In the genomic region with DNA sequence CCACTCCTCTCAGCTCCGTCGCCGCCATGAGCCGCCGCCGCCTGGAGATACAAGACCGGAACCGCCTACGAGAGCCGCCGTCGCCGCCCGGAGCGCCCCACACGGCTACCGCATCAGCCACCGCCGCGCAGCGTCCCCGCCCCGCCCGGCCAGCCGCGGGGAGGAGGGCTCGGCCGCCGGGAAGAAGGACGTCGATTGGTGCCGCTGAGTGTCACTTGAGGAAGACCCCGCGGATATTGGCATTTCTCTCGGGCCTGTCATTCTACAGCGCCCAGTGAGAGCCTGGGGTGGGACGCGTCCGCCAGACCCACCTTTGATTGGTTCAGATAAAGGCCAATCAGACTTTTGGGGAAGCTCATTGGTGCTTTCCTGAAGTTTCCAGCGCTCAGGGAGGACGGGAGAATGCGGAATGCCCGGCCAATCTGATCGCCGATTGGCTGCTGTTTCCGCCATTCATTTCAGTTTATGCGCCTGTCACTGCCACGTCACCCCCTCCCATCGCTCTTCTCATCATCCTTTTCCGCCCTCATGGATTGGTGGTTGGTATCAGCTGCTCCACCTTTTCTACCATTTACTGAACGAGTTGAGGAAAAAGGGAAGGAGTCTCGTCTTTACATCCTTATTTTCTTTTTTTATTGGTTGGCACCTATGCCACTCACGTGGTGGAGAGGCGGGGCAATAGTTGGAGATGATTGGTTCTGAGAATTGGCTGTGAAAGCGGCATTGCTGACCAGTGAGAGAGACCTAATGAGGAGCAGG, we compare ENCODE assay signal across 1 cellular context.
TF ChIP-seq lines count a peak whose summit lies in the region.

A gene with protein sequence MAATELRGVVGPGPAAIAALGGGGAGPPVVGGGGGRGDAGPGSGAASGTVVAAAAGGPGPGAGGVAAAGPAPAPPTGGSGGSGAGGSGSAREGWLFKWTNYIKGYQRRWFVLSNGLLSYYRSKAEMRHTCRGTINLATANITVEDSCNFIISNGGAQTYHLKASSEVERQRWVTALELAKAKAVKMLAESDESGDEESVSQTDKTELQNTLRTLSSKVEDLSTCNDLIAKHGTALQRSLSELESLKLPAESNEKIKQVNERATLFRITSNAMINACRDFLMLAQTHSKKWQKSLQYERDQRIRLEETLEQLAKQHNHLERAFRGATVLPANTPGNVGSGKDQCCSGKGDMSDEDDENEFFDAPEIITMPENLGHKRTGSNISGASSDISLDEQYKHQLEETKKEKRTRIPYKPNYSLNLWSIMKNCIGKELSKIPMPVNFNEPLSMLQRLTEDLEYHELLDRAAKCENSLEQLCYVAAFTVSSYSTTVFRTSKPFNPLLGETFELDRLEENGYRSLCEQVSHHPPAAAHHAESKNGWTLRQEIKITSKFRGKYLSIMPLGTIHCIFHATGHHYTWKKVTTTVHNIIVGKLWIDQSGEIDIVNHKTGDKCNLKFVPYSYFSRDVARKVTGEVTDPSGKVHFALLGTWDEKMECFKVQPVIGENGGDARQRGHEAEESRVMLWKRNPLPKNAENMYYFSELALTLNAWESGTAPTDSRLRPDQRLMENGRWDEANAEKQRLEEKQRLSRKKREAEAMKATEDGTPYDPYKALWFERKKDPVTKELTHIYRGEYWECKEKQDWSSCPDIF (minus strand): TSS at position 138 of the 759 bp plus-strand sequence. CDS start 110 bp downstream, at position 28.

TF ChIP-seq in HepG2, 621 proteins besides CTCF, POLR2A, EP300 and RAD21 (continued from another document):
- TF ChIP-seq, protein P1, sequence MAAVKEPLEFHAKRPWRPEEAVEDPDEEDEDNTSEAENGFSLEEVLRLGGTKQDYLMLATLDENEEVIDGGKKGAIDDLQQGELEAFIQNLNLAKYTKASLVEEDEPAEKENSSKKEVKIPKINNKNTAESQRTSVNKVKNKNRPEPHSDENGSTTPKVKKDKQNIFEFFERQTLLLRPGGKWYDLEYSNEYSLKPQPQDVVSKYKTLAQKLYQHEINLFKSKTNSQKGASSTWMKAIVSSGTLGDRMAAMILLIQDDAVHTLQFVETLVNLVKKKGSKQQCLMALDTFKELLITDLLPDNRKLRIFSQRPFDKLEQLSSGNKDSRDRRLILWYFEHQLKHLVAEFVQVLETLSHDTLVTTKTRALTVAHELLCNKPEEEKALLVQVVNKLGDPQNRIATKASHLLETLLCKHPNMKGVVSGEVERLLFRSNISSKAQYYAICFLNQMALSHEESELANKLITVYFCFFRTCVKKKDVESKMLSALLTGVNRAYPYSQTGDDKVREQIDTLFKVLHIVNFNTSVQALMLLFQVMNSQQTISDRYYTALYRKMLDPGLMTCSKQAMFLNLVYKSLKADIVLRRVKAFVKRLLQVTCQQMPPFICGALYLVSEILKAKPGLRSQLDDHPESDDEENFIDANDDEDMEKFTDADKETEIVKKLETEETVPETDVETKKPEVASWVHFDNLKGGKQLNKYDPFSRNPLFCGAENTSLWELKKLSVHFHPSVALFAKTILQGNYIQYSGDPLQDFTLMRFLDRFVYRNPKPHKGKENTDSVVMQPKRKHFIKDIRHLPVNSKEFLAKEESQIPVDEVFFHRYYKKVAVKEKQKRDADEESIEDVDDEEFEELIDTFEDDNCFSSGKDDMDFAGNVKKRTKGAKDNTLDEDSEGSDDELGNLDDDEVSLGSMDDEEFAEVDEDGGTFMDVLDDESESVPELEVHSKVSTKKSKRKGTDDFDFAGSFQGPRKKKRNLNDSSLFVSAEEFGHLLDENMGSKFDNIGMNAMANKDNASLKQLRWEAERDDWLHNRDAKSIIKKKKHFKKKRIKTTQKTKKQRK (IDR thresholded peaks at IDR 0.05; ENCODE audit: low read length) = peak; percentile 97
- TF ChIP-seq ZNF687 (CRISPR knock-in tag; IDR thresholded peaks at IDR 0.05) (peak; percentile 53; the same call in 1 of the 2 replicates), SMAD3 (CRISPR knock-in tag; IDR thresholded peaks at IDR 0.05) (no peak), BRD4 (CRISPR knock-in tag; IDR thresholded peaks at IDR 0.05) (no peak), RFX5 (IDR thresholded peaks at IDR 0.05; ENCODE audit: low read depth, low read length) (peak; percentile 62), YY1 (IDR thresholded peaks at IDR 0.05; ENCODE audit: insufficient read depth, insufficient replicate concordance, low read depth, low read length) (peak; percentile 87), ZBTB21 (CRISPR knock-in tag; IDR thresholded peaks at IDR 0.05) (0 out of 2 replicates have a peak, but pooled peaks have one; percentile 41), IKZF1 (IDR thresholded peaks at IDR 0.05) (no peak), SAP130 (CRISPR knock-in tag; IDR thresholded peaks at IDR 0.05; ENCODE audit: low read depth) (peak; percentile 78), YEATS4 (CRISPR knock-in tag; IDR thresholded peaks at IDR 0.05; ENCODE audit: borderline replicate concordance) (peak; percentile 92), USF2 (IDR thresholded peaks at IDR 0.05; ENCODE audit: low read depth, low read length) (peak; percentile 73), USF2 (CRISPR knock-in tag; IDR thresholded peaks at IDR 0.05; ENCODE audit: borderline replicate concordance) (peak; percentile 79; the same call in 1 of the 2 replicates), ZNF350 (CRISPR knock-in tag; IDR thresholded peaks at IDR 0.05; ENCODE audit: borderline replicate concordance, low read depth) (0 out of 2 replicates have a peak, but pooled peaks have one; percentile 78), NR2C2 (CRISPR knock-in tag; IDR thresholded peaks at IDR 0.05; ENCODE audit: borderline replicate concordance) (peak; percentile 17; the same call in 1 of the 2 replicates), ZBTB8A (CRISPR knock-in tag; IDR thresholded peaks at IDR 0.05; ENCODE audit: borderline replicate concordance, low read depth) (no peak)
- TF ChIP-seq, protein P2, sequence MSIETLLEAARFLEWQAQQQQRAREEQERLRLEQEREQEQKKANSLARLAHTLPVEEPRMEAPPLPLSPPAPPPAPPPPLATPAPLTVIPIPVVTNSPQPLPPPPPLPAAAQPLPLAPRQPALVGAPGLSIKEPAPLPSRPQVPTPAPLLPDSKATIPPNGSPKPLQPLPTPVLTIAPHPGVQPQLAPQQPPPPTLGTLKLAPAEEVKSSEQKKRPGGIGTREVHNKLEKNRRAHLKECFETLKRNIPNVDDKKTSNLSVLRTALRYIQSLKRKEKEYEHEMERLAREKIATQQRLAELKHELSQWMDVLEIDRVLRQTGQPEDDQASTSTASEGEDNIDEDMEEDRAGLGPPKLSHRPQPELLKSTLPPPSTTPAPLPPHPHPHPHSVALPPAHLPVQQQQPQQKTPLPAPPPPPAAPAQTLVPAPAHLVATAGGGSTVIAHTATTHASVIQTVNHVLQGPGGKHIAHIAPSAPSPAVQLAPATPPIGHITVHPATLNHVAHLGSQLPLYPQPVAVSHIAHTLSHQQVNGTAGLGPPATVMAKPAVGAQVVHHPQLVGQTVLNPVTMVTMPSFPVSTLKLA (IDR thresholded peaks at IDR 0.05) = peak; percentile 38; the same call in 1 of the 2 replicates
